ENCODE assay signal across 16 cellular contexts in genomic region chr11:47109051-47109791, GRCh38.
DNase-seq lines count a peak whose midpoint lies in the region; ATAC-seq, FAIRE-seq and TF ChIP-seq lines count a peak whose summit lies in the region.
"Had no signal": no experiment of that assay in that cellular context is flagged by ENCODE, and none has a peak within 500 bp of the region (broad histone marks: within the 10 kb centered on the region; RNA-seq: fewer than 3 reads in every experiment).

No MANE protein-coding gene starts in this region.

- no peak overlapping the region for H2BK15ac ChIP-seq in H1 (ENCODE audit: low read length)

- DNase-seq in AG20443 (ENCODE audit: low spot score) = peak; percentile 12
- no peak for DNase-seq in H1 (ENCODE audit: low read depth in 1 of 2, low spot score in 2 of 2)
- DNase-seq in neural crest cell (ENCODE audit: low read depth, low spot score) = no peak
- DNase-seq in stimulated activated CD4-positive, alpha-beta T cell treated with anti-CD3 and anti-CD28 coated beads, Interleukin-15, amount 100 ng/mL, for 24 hours = no peak
- no peak for DNase-seq in immature natural killer cell
- DNase-seq: activated CD4-positive, CD25-positive, alpha-beta regulatory T cell treated with anti-CD3 and anti-CD28 coated beads, Interleukin-2, amount 50 U/mL, for 72 hours; activated CD8-positive, alpha-beta memory T cell treated with anti-CD3 and anti-CD28 coated beads, Interleukin-2, amount 50 U/mL, for 48 hours; activated naive CD4-positive, alpha-beta T cell treated with anti-CD3 and anti-CD28 coated beads, Interleukin-2, amount 10 ng/mL, durations not matched to agents 7 days and 5 days; stimulated activated CD8-positive, alpha-beta memory T cell treated with anti-CD3 and anti-CD28 coated beads, Interleukin-4, amount 100 ng/mL, for 48 hours; T-helper 17 cell had no signal

- TF ChIP-seq POLR2A in H1 (IDR thresholded peaks at IDR 0.05; ENCODE audit: control extremely low read depth in 1 of 2, low read depth in 2 of 2, low read length in 2 of 2) = no peak

- no peak overlapping the region for H3K23ac ChIP-seq in H1 (ENCODE audit: insufficient read length)

- no peak overlapping the region for H2BK120ac ChIP-seq in H1 (replicated peaks; ENCODE audit: low read depth, low read length)

- H4K5ac ChIP-seq in H1 (ENCODE audit: insufficient read length, low read depth, low read length) = no peak overlapping the region

- H4K91ac ChIP-seq in H1 (replicated peaks; ENCODE audit: insufficient read length, low read length) = no peak overlapping the region

- no peaks in the 10 kb centered on the region for H3K79me1 ChIP-seq in H1 (ENCODE audit: low read depth, low read length)

- H3K23me2 ChIP-seq in H1 (ENCODE audit: low read depth, low read length) = no peaks in the 10 kb centered on the region

- no peak overlapping the region for H3K4me3 Mint-ChIP-seq in neural crest cell
- H3K4me3 Mint-ChIP-seq in immature natural killer cell = no peak overlapping the region
- H3K4me3 Mint-ChIP-seq: activated naive CD4-positive, alpha-beta T cell treated with anti-CD3 and anti-CD28 coated beads, Interleukin-2, amount 10 ng/mL, durations not matched to agents 7 days and 5 days; T-helper 17 cell had no signal

- H3K27ac Mint-ChIP-seq in neural crest cell (ENCODE audit: unreplicated experiment) (peak overlapping the region; percentile 14), immature natural killer cell (no peak overlapping the region)
- H3K27ac Mint-ChIP-seq: activated naive CD4-positive, alpha-beta T cell treated with anti-CD3 and anti-CD28 coated beads, Interleukin-2, amount 10 ng/mL, durations not matched to agents 7 days and 5 days; T-helper 17 cell had no signal

- ATAC-seq in HG03439 (IDR thresholded peaks at IDR 0.05; ENCODE audit: unreplicated experiment) (peak; percentile 47), GM19467 (IDR thresholded peaks at IDR 0.05; ENCODE audit: unreplicated experiment) (no peak), GM19328 (IDR thresholded peaks at IDR 0.05; ENCODE audit: unreplicated experiment) (no peak)
- ATAC-seq: T-helper 17 cell had no signal

- H3K27me3 ChIP-seq in H1 (replicated peaks in 1 of 4; ENCODE audit: control insufficient read depth in 3 of 4, extremely low read depth in 1 of 4, insufficient read depth in 3 of 4, low read length in 3 of 4) = no peaks in the 10 kb centered on the region
- H3K27me3 ChIP-seq: breast epithelium had no signal

- no peak for TF ChIP-seq EP300 in H1 (IDR thresholded peaks at IDR 0.05; ENCODE audit: borderline replicate concordance in 1 of 2, low read depth in 2 of 2, low read length in 2 of 2)

- H3K27me3 Mint-ChIP-seq in neural crest cell (ENCODE audit: low read depth) = no peaks in the 10 kb centered on the region
- peaks cover 0 to 2% (median 0%) of the 10 kb centered on the region in 3 donors for H3K27me3 Mint-ChIP-seq in immature natural killer cell (ENCODE audit: low read depth in 3 of 3)
- H3K27me3 Mint-ChIP-seq: activated naive CD4-positive, alpha-beta T cell treated with anti-CD3 and anti-CD28 coated beads, Interleukin-2, amount 10 ng/mL, durations not matched to agents 7 days and 5 days; T-helper 17 cell had no signal

- no peak for TF ChIP-seq RAD21 in H1 (IDR thresholded peaks at IDR 0.05 in 1 of 2, conservative IDR thresholded peaks at IDR 0.05 in 1 of 2; ENCODE audit: low read depth in 2 of 2, low read length in 2 of 2)

- no peak overlapping the region for H3K18ac ChIP-seq in H1 (ENCODE audit: extremely low read depth, low read length)

- H3K4ac ChIP-seq in H1 (replicated peaks; ENCODE audit: insufficient read length, low read depth, low read length) = no peak overlapping the region

- no peaks in the 10 kb centered on the region for H4K20me1 ChIP-seq in H1 (replicated peaks in 1 of 2; ENCODE audit: control insufficient read depth in 1 of 2, insufficient read depth in 2 of 2, low read length in 2 of 2)

- H2BK12ac ChIP-seq in H1 (ENCODE audit: low read depth, low read length) = no peak overlapping the region

- H3K14ac ChIP-seq in H1 (ENCODE audit: insufficient read length) = no peak overlapping the region

- H3K4me1 Mint-ChIP-seq in neural crest cell (peaks cover 39% of the 10 kb centered on the region), immature natural killer cell (peaks cover 4 to 5% of the 10 kb centered on the region in 2 donors)
- H3K4me1 Mint-ChIP-seq: activated naive CD4-positive, alpha-beta T cell treated with anti-CD3 and anti-CD28 coated beads, Interleukin-2, amount 10 ng/mL, durations not matched to agents 7 days and 5 days; T-helper 17 cell had no signal

- no peaks in the 10 kb centered on the region for H3K79me2 ChIP-seq in H1 (ENCODE audit: control insufficient read depth in 1 of 2, insufficient read depth in 2 of 2, low read length in 2 of 2)

- H3K4me3 ChIP-seq in H1 (ENCODE audit: extremely low read depth in 1 of 4, insufficient read depth in 2 of 4, low read depth in 3 of 4, low read length in 4 of 4) = no peak overlapping the region
- H3K4me3 ChIP-seq: breast epithelium had no signal

- no peak overlapping the region for H2AFZ ChIP-seq in H1 (ENCODE audit: low read length)

- CTCF ChIA-PET in H1 (lab: Charles Lee; ENCODE audit: partially characterized antibody) = interaction anchor here (0.6 to 1.9 kb wide), 5 partner anchors 10 to 236 kb away, joined by 3 to 8 read pairs (median 3); no protein-coding TSS in a partner anchor

- H4K8ac ChIP-seq in H1 (ENCODE audit: extremely low read depth, insufficient read depth, low read length) = peak overlapping the region; percentile 53

- H3K9me3 ChIP-seq in H1 (ENCODE audit: insufficient read depth in 2 of 2, low read depth in 1 of 2, low read length in 1 of 2) = no peaks in the 10 kb centered on the region
- H3K9me3 ChIP-seq: breast epithelium had no signal

- WGBS in H1 (ENCODE audit: extremely low coverage in 1 of 2, insufficient coverage in 1 of 2, insufficient read length in 1 of 2, insufficient replicate concordance in 2 of 2, low coverage in 1 of 2, low lambda C conversion rate in 2 of 2, missing lambda C conversion rate in 1 of 2), 2 experiments = 81% methylated on average over 6 of the region's 6 CpGs; no CpG with 5 or more reads in 1 of the 2 experiments

- H3K9me3 Mint-ChIP-seq in neural crest cell (no peaks in the 10 kb centered on the region), immature natural killer cell (no peaks in the 10 kb centered on the region)
- H3K9me3 Mint-ChIP-seq: activated naive CD4-positive, alpha-beta T cell treated with anti-CD3 and anti-CD28 coated beads, Interleukin-2, amount 10 ng/mL, durations not matched to agents 7 days and 5 days had no signal

- no peak overlapping the region for H3K56ac ChIP-seq in H1 (replicated peaks; ENCODE audit: insufficient read length, low read depth, low read length)

- H3K27ac ChIP-seq in H1 (ENCODE audit: low read depth, low read length) = no peak overlapping the region

- TF ChIP-seq CTCF in H1 (IDR thresholded peaks at IDR 0.05; ENCODE audit: control extremely low read depth in 1 of 3, insufficient read depth in 1 of 3, low read depth in 1 of 3, low read length in 3 of 3) (no peak), neural crest cell (conservative IDR thresholded peaks at IDR 0.05) (no peak)

- H3K4me2 ChIP-seq in H1 (ENCODE audit: insufficient read depth in 1 of 2, low read depth in 2 of 2, low read length in 2 of 2) = no peak overlapping the region

- no peak overlapping the region for H2BK5ac ChIP-seq in H1 (ENCODE audit: low read depth, low read length)

- no peak overlapping the region; a peak in 1 of 7 replicates for H3K9ac ChIP-seq in H1 (replicated peaks in 1 of 4; ENCODE audit: extremely low read depth in 1 of 4, low read depth in 3 of 4, low read length in 3 of 4)

- no peaks in the 10 kb centered on the region; a peak in 1 of 8 replicates for H3K36me3 ChIP-seq in H1 (ENCODE audit: control insufficient read depth in 2 of 4, insufficient read depth in 4 of 4, low read length in 3 of 4)
- H3K36me3 ChIP-seq: breast epithelium had no signal

- no peak overlapping the region for H2AK5ac ChIP-seq in H1 (ENCODE audit: low read depth, low read length)

- H2BK20ac ChIP-seq in H1 (ENCODE audit: low read length) = no peak overlapping the region

- POLR2A ChIA-PET in H1 (lab: Charles Lee; ENCODE audit: partially characterized antibody) = no interaction called here

- no peaks in the 10 kb centered on the region for H3K36me3 Mint-ChIP-seq in neural crest cell (ENCODE audit: low read depth)
- H3K36me3 Mint-ChIP-seq in immature natural killer cell = peaks cover 0 to 6% (median 0%) of the 10 kb centered on the region in 3 donors
- H3K36me3 Mint-ChIP-seq: activated naive CD4-positive, alpha-beta T cell treated with anti-CD3 and anti-CD28 coated beads, Interleukin-2, amount 10 ng/mL, durations not matched to agents 7 days and 5 days had no signal

- peaks cover 3 to 10% (median 5%) of the 10 kb centered on the region in 4 experiments; a peak in 6 of 7 replicates for H3K4me1 ChIP-seq in H1 (replicated peaks in 1 of 4; ENCODE audit: control insufficient read depth in 3 of 4, insufficient read depth in 4 of 4, low read length in 3 of 4)
- H3K4me1 ChIP-seq: breast epithelium had no signal

- FAIRE-seq in H1 (lab: Jason Lieb, UNC) = no peak
- FAIRE-seq: A204.1, endometrium had no signal

TF ChIP-seq in H1, 55 proteins besides CTCF, POLR2A, EP300 and RAD21:
- TF ChIP-seq SRF (IDR thresholded peaks at IDR 0.05; ENCODE audit: low read depth, low read length) = no peak
- TF ChIP-seq POU5F1 (IDR thresholded peaks at IDR 0.05; ENCODE audit: low read depth, low read length) = no peak
